Comparison of ENCODE assay signal across 1 cellular context in the genomic region with DNA sequence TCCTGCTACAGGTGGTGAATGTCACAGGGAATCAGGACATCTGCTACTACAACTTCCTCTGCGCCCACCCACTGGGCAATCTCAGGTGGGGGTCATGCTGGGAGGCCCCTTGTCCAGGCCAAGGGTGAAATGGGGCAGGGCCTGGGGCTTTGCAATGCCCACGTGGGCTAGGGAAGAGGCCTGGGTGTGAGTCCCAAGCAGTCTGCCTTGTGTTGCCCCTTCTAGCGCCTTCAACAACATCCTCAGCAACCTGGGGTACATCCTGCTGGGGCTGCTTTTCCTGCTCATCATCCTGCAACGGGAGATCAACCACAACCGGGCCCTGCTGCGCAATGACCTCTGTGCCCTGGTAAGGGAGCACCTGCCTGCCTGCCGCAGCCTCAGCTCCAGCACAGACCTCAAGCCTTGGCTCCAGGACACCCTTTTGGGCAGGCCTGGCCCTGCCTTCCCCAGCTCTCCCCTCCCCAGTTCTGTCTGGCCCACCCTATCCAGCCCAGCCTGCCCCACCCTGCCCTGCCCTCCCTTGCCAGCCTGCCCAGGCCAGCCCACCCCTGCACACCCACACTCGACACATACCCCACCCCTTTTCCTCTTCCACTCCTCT.
A peak's percentile ranks its signal among the peaks of the same experiment; 100 is the strongest.
TF ChIP-seq lines count a peak whose summit lies in the region.

No MANE protein-coding gene starts in this region.

TF ChIP-seq in K562, 482 proteins besides CTCF, POLR2A, EP300 and RAD21:
- TF ChIP-seq HNRNPUL1 (IDR thresholded peaks at IDR 0.05; ENCODE audit: low read length) (no peak), POLR2G (IDR thresholded peaks at IDR 0.05; ENCODE audit: low read depth, low read length) (0 out of 2 replicates have a peak, but pooled peaks have one; percentile 37)
TF ChIP-seq in K562: peak in this region for 1.
